In the genomic region with DNA sequence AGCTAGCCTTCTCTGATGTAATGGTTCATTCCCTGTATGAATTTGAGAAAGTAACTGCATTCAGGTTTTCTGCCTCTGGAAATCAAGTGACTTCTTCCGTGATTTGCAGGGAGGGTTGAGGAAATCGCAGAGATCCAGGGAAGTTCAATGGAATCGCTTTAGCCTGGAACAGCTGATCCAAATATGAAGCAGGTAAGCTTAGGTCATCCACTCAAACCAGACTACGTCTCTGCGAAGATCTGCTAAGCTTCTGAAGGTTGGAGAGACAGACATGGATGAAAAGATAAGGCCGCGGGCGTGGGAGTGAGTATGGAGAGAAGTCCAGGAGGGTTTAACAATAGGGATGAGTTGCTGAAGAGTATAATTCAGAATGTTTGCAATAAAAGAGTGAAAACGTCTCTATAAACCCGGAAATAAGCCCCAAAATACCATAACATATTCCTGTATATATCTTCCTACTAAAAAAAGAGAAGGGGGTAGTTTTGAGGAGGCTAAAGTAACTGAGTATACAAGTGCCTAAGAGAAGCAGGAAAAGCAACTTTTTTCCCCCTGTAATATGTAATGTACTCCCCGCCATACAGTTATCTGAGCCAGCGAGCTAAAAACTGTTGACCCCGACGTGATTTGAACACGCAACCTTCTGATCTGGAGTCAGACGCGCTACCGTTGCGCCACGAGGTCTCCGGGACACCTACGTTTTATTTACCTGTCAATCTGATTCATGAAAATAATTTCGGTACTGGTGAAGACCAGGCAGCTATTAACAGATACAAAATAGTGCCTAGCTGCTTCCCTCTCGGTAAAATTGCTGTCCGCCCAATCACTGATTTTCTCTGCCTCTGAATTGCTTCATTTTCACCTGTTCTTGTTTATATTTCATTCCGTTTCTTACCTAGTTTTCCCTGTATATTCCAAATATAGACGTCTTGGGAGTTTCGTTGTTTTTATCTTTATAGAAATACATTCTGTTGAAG, we compare ENCODE assay signal across 8 cellular contexts. TPM values are rescaled to one million over a fixed set of nuclear protein-coding genes. Genes with fewer than 3 reads are reported as not detected.
DNase-seq lines count a peak whose midpoint lies in the region; ATAC-seq and TF ChIP-seq lines count a peak whose summit lies in the region.

No MANE protein-coding gene starts in this region.

- TF ChIP-seq CTCF in astrocyte of the cerebellum (IDR thresholded peaks at IDR 0.05; ENCODE audit: low read depth, low read length, missing control alignments) = no peak

- DNase-seq in COR-L47 (lab: John Stamatoyannopoulos, UW) = peak; percentile 46
- peak in 59 of 76 experiments; percentile 30 to 91 (median 64) for DNase-seq in HUDEP-2 (lab: John Stamatoyannopoulos, UW; ENCODE audit: unreplicated experiment in 76 of 76)
- peak in 1 of 2 experiments; percentile 13 for DNase-seq in SJCRH30
- no peak for DNase-seq in astrocyte of the cerebellum (ENCODE audit: low read depth)

- WGBS in mesodermal cell (ENCODE audit: insufficient coverage in 2 of 2), 2 experiments = 1 to 2% methylated on average over 16 to 20 of the region's 28 CpGs

- H3K4me3 ChIP-seq in SJCRH30 (peak overlapping the region; percentile 45), astrocyte of the cerebellum (ENCODE audit: low read depth, low read length) (peak overlapping the region; percentile 53), mesodermal cell (ENCODE audit: extremely low read depth, insufficient read depth, low read length, poor library complexity, severe bottlenecking) (peak overlapping the region; percentile 46)

- in situ Hi-C loops in astrocyte of the cerebellum (cut with HindIII; ENCODE audit: low sequenced_read_pairs) = no loop called here

- ATAC-seq in HG03135 (IDR thresholded peaks at IDR 0.05; ENCODE audit: unreplicated experiment) = no peak
- no peak for ATAC-seq in GM21381 (IDR thresholded peaks at IDR 0.05; ENCODE audit: unreplicated experiment)
- no peak for ATAC-seq in GM21390 (IDR thresholded peaks at IDR 0.05; ENCODE audit: unreplicated experiment)

- H3K36me3 ChIP-seq in SJCRH30 = no peaks in the 10 kb centered on the region
- H3K36me3 ChIP-seq in mesodermal cell (ENCODE audit: control insufficient read depth, insufficient read depth, low read length) = no peaks in the 10 kb centered on the region

- H3K27ac ChIP-seq in SJCRH30 (no peak overlapping the region), mesodermal cell (ENCODE audit: low read depth, low read length, severe bottlenecking) (no peak overlapping the region)

- H3K4me1 ChIP-seq in SJCRH30 (no peaks in the 10 kb centered on the region; the same call in 1 of the 2 replicates), mesodermal cell (ENCODE audit: control insufficient read depth, insufficient read depth, low read length, poor library complexity, severe bottlenecking) (no peaks in the 10 kb centered on the region)

- H3K9me3 ChIP-seq in SJCRH30 (replicated peaks) (no peaks in the 10 kb centered on the region), mesodermal cell (ENCODE audit: control insufficient read depth, low read length) (no peaks in the 10 kb centered on the region)

- no peaks in the 10 kb centered on the region for H3K27me3 ChIP-seq in SJCRH30

RNA-seq across cellular contexts. Expression of gene BTN3A2, which starts 33.9 kb away (rescaled TPM):
- total RNA-seq in SJCRH30 (2014; rRNA removed; shearing (Covaris generic)) = 0.77 and 0.79 TPM in 2 replicates
- 2.3 TPM for polyA plus RNA-seq in mesodermal cell (2013, experiment 1 of 2)
- polyA plus RNA-seq in mesodermal cell (2013, experiment 2 of 2) = 2.6 TPM

RNA-seq across cellular contexts. Expression of gene BTN2A2, which starts 51.8 kb away (rescaled TPM):
- total RNA-seq in SJCRH30 (2014; rRNA removed; shearing (Covaris generic)) = 8.5 and 11.4 TPM in 2 replicates
- polyA plus RNA-seq in mesodermal cell (2013, experiment 1 of 2) = 10.1 TPM
- polyA plus RNA-seq in mesodermal cell (2013, experiment 2 of 2) = 10.3 TPM
